8 cellular contexts compared by ENCODE assay signal in genomic region chr16:56281256-56281805, GRCh38.
DNase-seq lines count a peak whose midpoint lies in the region; ATAC-seq and TF ChIP-seq lines count a peak whose summit lies in the region.

No MANE protein-coding gene starts in this region.

- H3K23ac ChIP-seq in H9 (ENCODE audit: insufficient read length, low read depth, low read length): no peak overlapping the region

- no peak overlapping the region for H3K4ac ChIP-seq in H9 (ENCODE audit: low read depth, low read length)

- no peak overlapping the region for H2AK5ac ChIP-seq in H9 (ENCODE audit: insufficient read length, low read length)

- H3K27ac ChIP-seq in H9 (ENCODE audit: insufficient read length, low read depth, low read length) (no peak overlapping the region), RWPE1 (no peak overlapping the region), iPS DF 6.9 (ENCODE audit: low read length) (no peak overlapping the region), tibial artery (no peak overlapping the region)

- H2AFZ ChIP-seq in H9 (ENCODE audit: low read length): no peak overlapping the region

- H3K9ac ChIP-seq in H9 (ENCODE audit: extremely low read depth, insufficient read length, low read length): no peak overlapping the region

- H3K9me3 ChIP-seq in H9 (ENCODE audit: control insufficient read depth, low read depth, low read length) (no peaks in the 10 kb centered on the region), iPS DF 6.9 (ENCODE audit: control insufficient read depth, insufficient read depth, low read length) (no peaks in the 10 kb centered on the region), tibial artery (no peaks in the 10 kb centered on the region)

- H2BK20ac ChIP-seq in H9 (ENCODE audit: low read depth, low read length, poor library complexity, severe bottlenecking): no peak overlapping the region

- no peaks in the 10 kb centered on the region for H3K27me3 ChIP-seq in H9 (ENCODE audit: insufficient read depth, low read length)
- no peaks in the 10 kb centered on the region for H3K27me3 ChIP-seq in iPS DF 6.9 (ENCODE audit: control insufficient read depth, insufficient read depth, low read length)
- no peaks in the 10 kb centered on the region for H3K27me3 ChIP-seq in tibial artery

- H3K36me3 Mint-ChIP-seq in H9 (ENCODE audit: insufficient read depth in 1 of 3, low read depth in 3 of 3): peaks cover 0 to 9% (median 9%) of the 10 kb centered on the region in 3 experiments; a peak in 4 of 7 replicates

- H2BK120ac ChIP-seq in H9 (ENCODE audit: low read depth, low read length, poor library complexity, severe bottlenecking): no peak overlapping the region

- no peaks in the 10 kb centered on the region for H3K9me3 Mint-ChIP-seq in H9

- H3K27me3 Mint-ChIP-seq in H9 (ENCODE audit: low read depth): no peaks in the 10 kb centered on the region

- no peak overlapping the region for H4K8ac ChIP-seq in H9 (replicated peaks; ENCODE audit: insufficient read length, low read depth, low read length)

- peak overlapping the region; percentile 13 for H3K18ac ChIP-seq in H9 (ENCODE audit: insufficient read length, low read depth, low read length)

- no peaks in the 10 kb centered on the region for H4K20me1 ChIP-seq in H9 (ENCODE audit: control insufficient read depth, insufficient read depth, insufficient read length)

- H2BK15ac ChIP-seq in H9 (ENCODE audit: low read depth, low read length): no peak overlapping the region

- CTCF ChIA-PET in RWPE1 (lab: Yijun Ruan, JAX): interaction anchor here (0.6 to 1.1 kb wide), 10 partner anchors 8 to 336 kb away, joined by 3 to 6 read pairs (median 3); no protein-coding TSS in a partner anchor

- H4K91ac ChIP-seq in H9 (ENCODE audit: insufficient read length, low read depth, low read length): no peak overlapping the region

- no peak overlapping the region for H3T11ph ChIP-seq in H9 (ENCODE audit: low read length)

- peak overlapping the region; percentile 71 to 95 (median 86); a peak in 6 of 7 replicates for H3K27ac Mint-ChIP-seq in H9

- H2BK12ac ChIP-seq in H9 (ENCODE audit: insufficient read length, low read depth, low read length): no peak overlapping the region

- H3K36me3 ChIP-seq in iPS DF 6.9 (ENCODE audit: control insufficient read depth, insufficient read depth, low read length) (no peaks in the 10 kb centered on the region), tibial artery (no peaks in the 10 kb centered on the region)

- H3K56ac ChIP-seq in H9 (ENCODE audit: insufficient read length, low read depth, low read length): no peak overlapping the region

- H3K4me2 ChIP-seq in H9 (ENCODE audit: insufficient read depth, insufficient read length, low read length): peak overlapping the region; percentile 29

- POLR2A ChIA-PET in RWPE1 (lab: Yijun Ruan, JAX; ENCODE audit: low non-redundant PET): no interaction called here

- no peak overlapping the region for H3K14ac ChIP-seq in H9 (ENCODE audit: insufficient read depth, low read length)

- H3K4me3 ChIP-seq in AG10803 (ENCODE audit: low read length): no peak overlapping the region
- no peak overlapping the region for H3K4me3 ChIP-seq in iPS DF 6.9 (ENCODE audit: low read length)
- H3K4me3 ChIP-seq in tibial artery: no peak overlapping the region

- H2BK5ac ChIP-seq in H9 (ENCODE audit: insufficient read length, low read length): no peak overlapping the region

- H3K23me2 ChIP-seq in H9 (ENCODE audit: insufficient read length, low read depth, low read length, poor library complexity, severe bottlenecking): no peaks in the 10 kb centered on the region

- peaks cover 89 to 90% of the 10 kb centered on the region in 2 experiments for H3K4me1 Mint-ChIP-seq in H9

- no peaks in the 10 kb centered on the region for H3K79me1 ChIP-seq in H9 (ENCODE audit: insufficient read depth, low read depth, low read length, poor library complexity, severe bottlenecking)

- H3K79me2 ChIP-seq in H9 (ENCODE audit: insufficient read depth, low read length): no peaks in the 10 kb centered on the region

- DNase-seq in AG10803 (ENCODE audit: low read depth) (no peak), H9 (peak; percentile 95), RWPE1 (ENCODE audit: low spot score) (peak; percentile 35), iPS DF 6.9 (ENCODE audit: low read depth, low spot score) (peak; percentile 93), mesenteric fat pad (ENCODE audit: low spot score) (no peak), tibial artery (no peak)

- WGBS in H9 (ENCODE audit: extremely low coverage, insufficient read length, low lambda C conversion rate): no CpG with 5 or more reads among the region's 2 CpGs
- WGBS in iPS DF 6.9 (ENCODE audit: insufficient coverage, insufficient read length): no CpG with 5 or more reads among the region's 2 CpGs

- no peak for ATAC-seq in GM21529 (IDR thresholded peaks at IDR 0.05; ENCODE audit: unreplicated experiment)
- ATAC-seq in GM18873 (IDR thresholded peaks at IDR 0.05; ENCODE audit: low FRiP score, unreplicated experiment): no peak

- H3K4me1 ChIP-seq in H9 (ENCODE audit: insufficient read depth, low read length) (peaks cover 26% of the 10 kb centered on the region), iPS DF 6.9 (ENCODE audit: control insufficient read depth, insufficient read depth, low read length) (peaks cover 18% of the 10 kb centered on the region), tibial artery (no peaks in the 10 kb centered on the region)

- intact Hi-C loops in tibial artery (cut with DNase I; ENCODE audit: low total_unique reads): no loop called here

- TF ChIP-seq CTCF in AG10803 (conservative IDR thresholded peaks at IDR 0.05; ENCODE audit: low read length) (peak; percentile 49), H9 (conservative IDR thresholded peaks at IDR 0.05) (peak; percentile 69), RWPE1 (conservative IDR thresholded peaks at IDR 0.05; ENCODE audit: low read depth) (no peak), tibial artery (IDR thresholded peaks at IDR 0.05) (peak in 1 of 2 experiments; percentile 10)

- no peak overlapping the region for H4K5ac ChIP-seq in H9 (ENCODE audit: insufficient read length, low read depth, low read length)

- H3K4me3 Mint-ChIP-seq in H9: peak overlapping the region; percentile 43 to 74

Comparison
In these comparisons a context has a peak if more than half of its experiments do, and no peak if none do; other contexts are left out.
1. DNase-seq: peak in H9 (single experiment), RWPE1 (single experiment) and iPS DF 6.9 (single experiment); none in AG10803 (single experiment), mesenteric fat pad (single experiment) and tibial artery (0 of 2).